Comparison of ENCODE assay signal across 24 cellular contexts in the genomic region with DNA sequence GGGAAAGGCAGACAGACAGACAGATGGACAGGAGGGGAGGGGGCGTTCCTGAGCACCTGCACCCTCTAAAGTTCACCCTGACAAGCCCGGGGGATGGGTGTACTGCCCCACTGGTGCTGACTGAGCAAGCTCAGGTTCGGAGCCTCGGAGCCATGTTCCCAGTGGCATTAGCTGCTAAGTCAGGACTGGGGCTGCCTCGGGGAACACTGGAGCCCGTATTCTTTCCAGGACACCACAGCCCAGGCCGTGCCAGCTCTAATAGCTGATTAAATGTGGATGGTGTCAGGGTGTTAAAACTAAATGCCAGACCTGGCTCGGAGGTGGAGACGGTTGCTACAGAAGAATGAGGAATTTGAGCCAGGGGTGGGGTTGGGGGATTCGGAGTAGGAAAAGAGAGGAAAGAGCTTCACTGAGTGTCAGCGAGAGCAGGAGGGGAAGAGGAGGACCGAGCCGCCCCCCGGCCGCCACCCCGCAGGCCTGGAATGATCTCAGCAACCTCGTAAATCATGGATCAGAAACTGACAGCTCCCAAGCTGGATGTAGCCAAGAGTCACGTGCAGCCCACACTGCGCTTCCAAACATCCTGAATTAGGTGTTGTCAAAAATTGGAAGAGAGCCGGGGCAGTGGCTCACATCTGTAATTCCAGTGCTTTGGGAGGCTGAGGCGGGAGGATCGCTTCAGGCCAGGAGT. TPM values are rescaled to one million over a fixed set of nuclear protein-coding genes. Genes with fewer than 3 reads are reported as not detected.
DNase-seq lines count a peak whose midpoint lies in the region; ATAC-seq lines count a peak whose summit lies in the region.
"Had no signal": no experiment of that assay in that cellular context is flagged by ENCODE, and none has a peak within 500 bp of the region (broad histone marks: within the 10 kb centered on the region; RNA-seq: fewer than 3 reads in every experiment).

No MANE protein-coding gene starts in this region.

- CTCF ChIA-PET in activated CD4-positive, alpha-beta T cell treated with anti-CD3 and anti-CD28 coated beads for 36 hours (lab: Charles Lee): interaction anchor here (0.7 to 0.8 kb wide), 2 partner anchors 24 to 833 kb away, joined by 3 to 5 read pairs; no protein-coding TSS in a partner anchor
- CTCF ChIA-PET in HEK293T (lab: Yijun Ruan, JAX): no interaction called here

- H4K12ac ChIP-seq in trophoblast cell (ENCODE audit: low read depth, low read length): no peak overlapping the region

- H3K9me3 ChIP-seq in trophoblast cell (ENCODE audit: insufficient read depth, low read depth, low read length): peaks cover 5% of the 10 kb centered on the region
- H3K9me3 ChIP-seq: A549, SJCRH30 had no signal

- H3K79me2 ChIP-seq in trophoblast cell (ENCODE audit: control insufficient read depth, insufficient read depth, low read length, poor library complexity): no peaks in the 10 kb centered on the region

- H3K79me1 ChIP-seq in trophoblast cell (ENCODE audit: low read length): no peaks in the 10 kb centered on the region

- H4K91ac ChIP-seq in trophoblast cell (ENCODE audit: low read depth, low read length): no peak overlapping the region

- H3K36me3 ChIP-seq in trophoblast cell (ENCODE audit: control insufficient read depth in 1 of 2, insufficient read depth in 2 of 2, low read length in 2 of 2): peaks cover 80 to 87% of the 10 kb centered on the region in 2 experiments

- H3K14ac ChIP-seq in trophoblast cell (ENCODE audit: low read length): no peak overlapping the region

- H3K36me3 Mint-ChIP-seq in activated CD4-positive, alpha-beta T cell treated with anti-CD3 and anti-CD28 coated beads, Interleukin-2, amount 10 ng/mL, durations not matched to agents 24 days and 14 days (ENCODE audit: low read depth): peaks cover 53% of the 10 kb centered on the region
- H3K36me3 Mint-ChIP-seq in activated CD4-positive, alpha-beta T cell treated with anti-CD3 and anti-CD28 coated beads for 36 hours (ENCODE audit: low read depth): peaks cover 42% of the 10 kb centered on the region

- peaks cover 32% of the 10 kb centered on the region for H3K4me1 Mint-ChIP-seq in activated CD4-positive, alpha-beta T cell treated with anti-CD3 and anti-CD28 coated beads, Interleukin-2, amount 10 ng/mL, durations not matched to agents 24 days and 14 days
- peaks cover 33% of the 10 kb centered on the region for H3K4me1 Mint-ChIP-seq in activated CD4-positive, alpha-beta T cell treated with anti-CD3 and anti-CD28 coated beads for 36 hours

- peak overlapping the region; percentile 21 for H3K18ac ChIP-seq in trophoblast cell (ENCODE audit: low read length)

- no peak overlapping the region for H3K4me3 ChIP-seq in trophoblast cell (ENCODE audit: low read depth, low read length)
- H3K4me3 ChIP-seq: A549, SJCRH30 had no signal

- H3K27ac ChIP-seq in trophoblast cell (ENCODE audit: low read depth, low read length): no peak overlapping the region
- H3K27ac ChIP-seq: A549, brain microvascular endothelial cell, parathyroid adenoma, SJCRH30 had no signal

- no peak overlapping the region for H3K4me3 Mint-ChIP-seq in activated CD4-positive, alpha-beta T cell treated with anti-CD3 and anti-CD28 coated beads, Interleukin-2, amount 10 ng/mL, durations not matched to agents 24 days and 14 days
- no peak overlapping the region for H3K4me3 Mint-ChIP-seq in activated CD4-positive, alpha-beta T cell treated with anti-CD3 and anti-CD28 coated beads for 36 hours
- H3K4me3 Mint-ChIP-seq: activated T-cell treated with anti-CD3 and anti-CD28 coated beads, Interleukin-2, amount 50 U/mL, for 4 hours had no signal

- no peak overlapping the region for H2BK5ac ChIP-seq in trophoblast cell (ENCODE audit: low read depth, low read length, poor library complexity)

- H3K9ac ChIP-seq in trophoblast cell (ENCODE audit: low read length): no peak overlapping the region
- H3K9ac ChIP-seq: parathyroid adenoma had no signal

- no peak overlapping the region for H2BK12ac ChIP-seq in trophoblast cell (ENCODE audit: low read length)

- H3K27me3 Mint-ChIP-seq in activated CD4-positive, alpha-beta T cell treated with anti-CD3 and anti-CD28 coated beads, Interleukin-2, amount 10 ng/mL, durations not matched to agents 24 days and 14 days: no peaks in the 10 kb centered on the region
- no peaks in the 10 kb centered on the region for H3K27me3 Mint-ChIP-seq in activated CD4-positive, alpha-beta T cell treated with anti-CD3 and anti-CD28 coated beads for 36 hours
- H3K27me3 Mint-ChIP-seq: CD8-positive, alpha-beta memory T cell had no signal

- H2BK120ac ChIP-seq in trophoblast cell (ENCODE audit: insufficient read depth, low read length, poor library complexity): no peak overlapping the region

- WGBS in trophoblast cell (ENCODE audit: extremely low coverage, insufficient coverage, insufficient read length): no CpG with 5 or more reads among the region's 22 CpGs

- no peak for DNase-seq in activated CD4-positive, alpha-beta T cell treated with anti-CD3 and anti-CD28 coated beads, Interleukin-2, amount 10 ng/mL, durations not matched to agents 24 days and 14 days
- DNase-seq in activated CD4-positive, alpha-beta T cell treated with anti-CD3 and anti-CD28 coated beads for 36 hours: no peak
- DNase-seq in HEK293T (ENCODE audit: extremely low spot score) (no peak), left cardiac atrium (no peak), trophoblast cell (no peak), inferior parietal cortex (ENCODE audit: extremely low spot score) (no peak), UCSD-AML1 (lab: John Stamatoyannopoulos, UW; ENCODE audit: unreplicated experiment) (no peak), 8988T (no peak)
- DNase-seq: activated CD4-positive, alpha-beta T cell treated with anti-CD3 and anti-CD28 coated beads for 4 hours; activated T-cell treated with anti-CD3 and anti-CD28 coated beads, Interleukin-2, amount 50 U/mL, for 4 hours; brain microvascular endothelial cell; CD8-positive, alpha-beta memory T cell; foreskin melanocyte; GOT3; NCI-H69; OCI-M1; SJCRH30; stimulated activated CD4-positive, alpha-beta T cell treated with anti-CD3 and anti-CD28 coated beads, Interleukin-4, amount 100 ng/mL, for 4 hours; T1000 had no signal

- no peak overlapping the region for H2AFZ ChIP-seq in trophoblast cell (ENCODE audit: insufficient read depth, low read length, poor library complexity)
- H2AFZ ChIP-seq: parathyroid adenoma had no signal

- ATAC-seq in activated CD4-positive, alpha-beta T cell treated with anti-CD3 and anti-CD28 coated beads for 36 hours: no peak
- ATAC-seq in left cardiac atrium: peak; percentile 49 to 81
- ATAC-seq: A549; activated T-cell treated with anti-CD3 and anti-CD28 coated beads, Interleukin-2, amount 50 U/mL, for 4 hours had no signal

- no peaks in the 10 kb centered on the region for H3K4me1 ChIP-seq in trophoblast cell (ENCODE audit: control insufficient read depth in 1 of 2, insufficient read depth in 2 of 2, low read length in 2 of 2)
- H3K4me1 ChIP-seq: A549, parathyroid adenoma, SJCRH30 had no signal

- no peak overlapping the region for H3K4me2 ChIP-seq in trophoblast cell (ENCODE audit: low read length)
- H3K4me2 ChIP-seq: A549 had no signal

- H3K27me3 ChIP-seq in trophoblast cell (ENCODE audit: insufficient read depth, low read length): no peaks in the 10 kb centered on the region
- H3K27me3 ChIP-seq: brain microvascular endothelial cell, SJCRH30 had no signal

- no peak overlapping the region for H2AK5ac ChIP-seq in trophoblast cell (ENCODE audit: low read length)

- no peak overlapping the region for H3K23ac ChIP-seq in trophoblast cell (ENCODE audit: low read length)

- intact Hi-C loops in activated CD4-positive, alpha-beta T cell treated with anti-CD3 and anti-CD28 coated beads, Interleukin-2, amount 10 ng/mL, durations not matched to agents 24 days and 14 days (cut with micrococcal nuclease): loop anchor here (10.0 kb wide), 1 partner anchor 109 kb away; a partner anchor contains a TSS
- intact Hi-C loops in activated CD4-positive, alpha-beta T cell treated with anti-CD3 and anti-CD28 coated beads for 36 hours (cut with DNase I, micrococcal nuclease): no loop called here
- intact Hi-C loops in left cardiac atrium (cut with DNase I): no loop called here

- no peak overlapping the region for H4K8ac ChIP-seq in trophoblast cell (ENCODE audit: low read depth, low read length)

- H3K9me3 Mint-ChIP-seq in activated CD4-positive, alpha-beta T cell treated with anti-CD3 and anti-CD28 coated beads, Interleukin-2, amount 10 ng/mL, durations not matched to agents 24 days and 14 days: no peaks in the 10 kb centered on the region
- no peaks in the 10 kb centered on the region for H3K9me3 Mint-ChIP-seq in activated CD4-positive, alpha-beta T cell treated with anti-CD3 and anti-CD28 coated beads for 36 hours (ENCODE audit: low read depth)
- H3K9me3 Mint-ChIP-seq: activated T-cell treated with anti-CD3 and anti-CD28 coated beads, Interleukin-2, amount 50 U/mL, for 4 hours; CD8-positive, alpha-beta memory T cell had no signal

- POLR2A ChIA-PET in activated CD4-positive, alpha-beta T cell treated with anti-CD3 and anti-CD28 coated beads for 36 hours (lab: Charles Lee): no interaction called here
- POLR2A ChIA-PET in HEK293T (lab: Yijun Ruan, JAX): no interaction called here

- peak overlapping the region; percentile 14 for H3K27ac Mint-ChIP-seq in activated CD4-positive, alpha-beta T cell treated with anti-CD3 and anti-CD28 coated beads, Interleukin-2, amount 10 ng/mL, durations not matched to agents 24 days and 14 days
- no peak overlapping the region for H3K27ac Mint-ChIP-seq in activated CD4-positive, alpha-beta T cell treated with anti-CD3 and anti-CD28 coated beads for 36 hours

- H3K4ac ChIP-seq in trophoblast cell (ENCODE audit: low read depth, low read length): no peak overlapping the region

RNA-seq across cellular contexts. Expression of a gene that starts 10.4 kb away (rescaled TPM):
- total RNA-seq in activated CD4-positive, alpha-beta T cell treated with anti-CD3 and anti-CD28 coated beads, Interleukin-2, amount 10 ng/mL, durations not matched to agents 24 days and 14 days: 125 and 135 TPM in 2 replicates
- total RNA-seq in activated CD4-positive, alpha-beta T cell treated with anti-CD3 and anti-CD28 coated beads for 36 hours: 100 to 1,000 TPM; 108 to 133 TPM
- total RNA-seq in left cardiac atrium: 100 to 1,000 TPM; 109 to 118 TPM
- 150 and 155 TPM in 2 replicates for polyA plus RNA-seq in trophoblast cell (2013)

RNA-seq across cellular contexts. Expression of a gene that starts 39.9 kb away (rescaled TPM):
- total RNA-seq in activated CD4-positive, alpha-beta T cell treated with anti-CD3 and anti-CD28 coated beads, Interleukin-2, amount 10 ng/mL, durations not matched to agents 24 days and 14 days: 0.12 TPM in 1 of 2 replicates, not detected in the other
- total RNA-seq in activated CD4-positive, alpha-beta T cell treated with anti-CD3 and anti-CD28 coated beads for 36 hours: not detected
- total RNA-seq in left cardiac atrium: not detected
- 0.28 and 0.33 TPM in 2 replicates for polyA plus RNA-seq in trophoblast cell (2013)
- total RNA-seq: CD8-positive, alpha-beta memory T cell; dermis microvascular lymphatic vessel endothelial cell; epithelial cell of proximal tubule; SJCRH30; temporal lobe had no signal

RNA-seq across cellular contexts. Expression of a gene that starts 46.8 kb away (rescaled TPM):
- 35.8 and 39.6 TPM in 2 replicates for total RNA-seq in activated CD4-positive, alpha-beta T cell treated with anti-CD3 and anti-CD28 coated beads, Interleukin-2, amount 10 ng/mL, durations not matched to agents 24 days and 14 days
- 10 to 100 TPM; 24.0 to 26.4 TPM for total RNA-seq in activated CD4-positive, alpha-beta T cell treated with anti-CD3 and anti-CD28 coated beads for 36 hours
- total RNA-seq in left cardiac atrium: 10 to 100 TPM; 28.5 to 32.5 TPM
- 33.3 and 34.5 TPM in 2 replicates for polyA plus RNA-seq in trophoblast cell (2013)
